In the genomic region with DNA sequence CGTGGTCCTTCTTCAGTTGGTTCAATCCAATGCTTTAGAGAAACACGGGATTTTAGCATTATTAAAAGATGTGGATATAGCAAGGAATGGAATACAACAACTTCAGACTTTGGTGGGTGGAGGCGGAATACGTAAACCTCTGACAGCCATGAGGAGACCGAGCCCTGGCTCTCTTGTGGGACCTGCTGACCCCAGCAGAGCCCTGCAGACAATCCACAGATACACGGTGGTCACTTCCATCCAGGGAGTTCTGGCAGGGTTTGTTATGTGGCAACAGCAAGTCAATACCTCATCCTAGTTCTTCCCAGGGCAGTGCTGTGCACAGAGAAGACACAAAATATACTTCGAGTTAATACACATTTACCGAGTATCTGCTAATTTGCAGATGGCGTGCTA, we compare ENCODE assay signal across 14 cellular contexts.
DNase-seq lines count a peak whose midpoint lies in the region; ATAC-seq and TF ChIP-seq lines count a peak whose summit lies in the region.
"Had no signal": no experiment of that assay in that cellular context is flagged by ENCODE, and none has a peak within 500 bp of the region (broad histone marks: within the 10 kb centered on the region; RNA-seq: fewer than 3 reads in every experiment).

No MANE protein-coding gene starts in this region.

- intact Hi-C loops in breast epithelium (cut with DNase I; ENCODE audit: low total_unique reads): no loop called here

- H3K9me3 ChIP-seq in breast epithelium: no peaks in the 10 kb centered on the region
- H3K9me3 ChIP-seq: BLaER1 treated with 17β-estradiol and CSF1 and Interleukin-3, amounts not matched to agents 10 nM and 100 nM had no signal

- H3K36me3 Mint-ChIP-seq in activated naive CD8-positive, alpha-beta T cell: no peaks in the 10 kb centered on the region
- peaks cover 40% of the 10 kb centered on the region for H3K36me3 Mint-ChIP-seq in activated naive CD8-positive, alpha-beta T cell treated with anti-CD3 and anti-CD28 coated beads, Interleukin-2, amount 50 U/mL, for 24 hours (ENCODE audit: low read depth)
- H3K36me3 Mint-ChIP-seq in endothelial cell (ENCODE audit: low read depth, unreplicated experiment): peaks cover 42% of the 10 kb centered on the region
- peaks cover 56% of the 10 kb centered on the region for H3K36me3 Mint-ChIP-seq in nephron progenitor cell (ENCODE audit: low read depth)

- TF ChIP-seq CTCF in endothelial cell (IDR thresholded peaks at IDR 0.05; ENCODE audit: unreplicated experiment) (no peak), nephron progenitor cell (IDR thresholded peaks at IDR 0.05) (no peak), breast epithelium (IDR thresholded peaks at IDR 0.05) (no peak)

- H3K27ac Mint-ChIP-seq in activated naive CD8-positive, alpha-beta T cell: peak overlapping the region; percentile 9
- H3K27ac Mint-ChIP-seq in activated naive CD8-positive, alpha-beta T cell treated with anti-CD3 and anti-CD28 coated beads, Interleukin-2, amount 50 U/mL, for 24 hours: no peak overlapping the region
- H3K27ac Mint-ChIP-seq in endothelial cell (ENCODE audit: unreplicated experiment): peak overlapping the region; percentile 23
- H3K27ac Mint-ChIP-seq in nephron progenitor cell: peak overlapping the region; percentile 4
- H3K27ac Mint-ChIP-seq: CD4-positive, CD25-positive, alpha-beta regulatory T cell had no signal

- peaks cover 6% of the 10 kb centered on the region for H3K4me1 Mint-ChIP-seq in activated naive CD8-positive, alpha-beta T cell (ENCODE audit: low read depth)
- H3K4me1 Mint-ChIP-seq in activated naive CD8-positive, alpha-beta T cell treated with anti-CD3 and anti-CD28 coated beads, Interleukin-2, amount 50 U/mL, for 24 hours: peaks cover 5% of the 10 kb centered on the region
- no peaks in the 10 kb centered on the region for H3K4me1 Mint-ChIP-seq in endothelial cell (ENCODE audit: unreplicated experiment)
- H3K4me1 Mint-ChIP-seq in nephron progenitor cell: peaks cover 30% of the 10 kb centered on the region

- no peaks in the 10 kb centered on the region for H3K27me3 ChIP-seq in breast epithelium
- H3K27me3 ChIP-seq: BLaER1 treated with 17β-estradiol and CSF1 and Interleukin-3, amounts not matched to agents 10 nM and 100 nM had no signal

- no peaks in the 10 kb centered on the region for H3K9me3 Mint-ChIP-seq in activated naive CD8-positive, alpha-beta T cell (ENCODE audit: low read depth)
- no peaks in the 10 kb centered on the region for H3K9me3 Mint-ChIP-seq in activated naive CD8-positive, alpha-beta T cell treated with anti-CD3 and anti-CD28 coated beads, Interleukin-2, amount 50 U/mL, for 24 hours
- H3K9me3 Mint-ChIP-seq in endothelial cell (ENCODE audit: unreplicated experiment): no peaks in the 10 kb centered on the region
- no peaks in the 10 kb centered on the region for H3K9me3 Mint-ChIP-seq in nephron progenitor cell

- no peak for ATAC-seq in activated naive CD8-positive, alpha-beta T cell treated with anti-CD3 and anti-CD28 coated beads, Interleukin-2, amount 50 U/mL, for 24 hours
- no peak for ATAC-seq in GM21526 (IDR thresholded peaks at IDR 0.05; ENCODE audit: low FRiP score, unreplicated experiment)

- no peaks in the 10 kb centered on the region for H3K36me3 ChIP-seq in breast epithelium

- H3K4me1 ChIP-seq in breast epithelium: no peaks in the 10 kb centered on the region

- H3K4me3 Mint-ChIP-seq in activated naive CD8-positive, alpha-beta T cell: no peak overlapping the region
- H3K4me3 Mint-ChIP-seq in activated naive CD8-positive, alpha-beta T cell treated with anti-CD3 and anti-CD28 coated beads, Interleukin-2, amount 50 U/mL, for 24 hours: no peak overlapping the region
- H3K4me3 Mint-ChIP-seq in endothelial cell (ENCODE audit: unreplicated experiment) (no peak overlapping the region), nephron progenitor cell (no peak overlapping the region)
- H3K4me3 Mint-ChIP-seq: CD4-positive, CD25-positive, alpha-beta regulatory T cell had no signal

- no peak overlapping the region for H3K27ac ChIP-seq in breast epithelium
- H3K27ac ChIP-seq: BLaER1 treated with 17β-estradiol and CSF1 and Interleukin-3, amounts not matched to agents 10 nM and 100 nM; GM23248 had no signal

- TF ChIP-seq POLR2A in breast epithelium (IDR thresholded peaks at IDR 0.05): no peak

- H3K27me3 Mint-ChIP-seq in activated naive CD8-positive, alpha-beta T cell: no peaks in the 10 kb centered on the region
- no peaks in the 10 kb centered on the region for H3K27me3 Mint-ChIP-seq in activated naive CD8-positive, alpha-beta T cell treated with anti-CD3 and anti-CD28 coated beads, Interleukin-2, amount 50 U/mL, for 24 hours
- H3K27me3 Mint-ChIP-seq in endothelial cell (ENCODE audit: unreplicated experiment) (peaks cover 13% of the 10 kb centered on the region), nephron progenitor cell (ENCODE audit: low read depth, poor library complexity) (no peaks in the 10 kb centered on the region)
- H3K27me3 Mint-ChIP-seq: CD4-positive, CD25-positive, alpha-beta regulatory T cell had no signal

- H3K4me3 ChIP-seq in breast epithelium: no peak overlapping the region
- H3K4me3 ChIP-seq: BLaER1 treated with 17β-estradiol and CSF1 and Interleukin-3, amounts not matched to agents 10 nM and 100 nM; GM23248 had no signal

- no peak for DNase-seq in activated naive CD8-positive, alpha-beta T cell treated with anti-CD3 and anti-CD28 coated beads, Interleukin-2, amount 50 U/mL, for 24 hours
- DNase-seq in endothelial cell (ENCODE audit: low spot score) (no peak), nephron progenitor cell (no peak), breast epithelium (ENCODE audit: low spot score in 2 of 2) (no peak), NCI-H2107 treated with DMSO at 0.1 percent for 48 hours (lab: John Stamatoyannopoulos, UW; ENCODE audit: unreplicated experiment) (no peak)
- DNase-seq: 8988T; Calu3; CD4-positive, CD25-positive, alpha-beta regulatory T cell; DMS 273 treated with DMSO at 0.1 percent for 48 hours; GM23248; H7 had no signal
